In genomic region chr16:88299751-88300462, GRCh38 we compare ENCODE assay signal across 15 cellular contexts.
DNase-seq lines count a peak whose midpoint lies in the region; ATAC-seq, FAIRE-seq and TF ChIP-seq lines count a peak whose summit lies in the region.
"Had no signal": no experiment of that assay in that cellular context is flagged by ENCODE, and none has a peak within 500 bp of the region (broad histone marks: within the 10 kb centered on the region; RNA-seq: fewer than 3 reads in every experiment).

No MANE protein-coding gene starts in this region.

- peak; percentile 7 for DNase-seq in left ventricle myocardium superior
- DNase-seq in right atrium auricular region (ENCODE audit: low spot score): no peak
- peak; percentile 57 for DNase-seq in RWPE2 (ENCODE audit: low spot score)
- peak; percentile 51 for DNase-seq in kidney
- DNase-seq in smooth muscle cell (lab: John Stamatoyannopoulos, UW; ENCODE audit: unreplicated experiment): no peak
- no peak for DNase-seq in GM20000 (ENCODE audit: low spot score)
- no peak for DNase-seq in frontal cortex (ENCODE audit: low spot score in 2 of 2)
- no peak for DNase-seq in WTC11 (ENCODE audit: low spot score)
- DNase-seq: CD8-positive, alpha-beta T cell; GF-D8; MM.1S; NCI-H1105; NCI-H1694 treated with DMSO at 0.1 percent for 48 hours had no signal

- POLR2A ChIA-PET in WTC11 (lab: Charles Lee): no interaction called here

- H3K27ac Mint-ChIP-seq in WTC11: no peak overlapping the region
- H3K27ac Mint-ChIP-seq: CD8-positive, alpha-beta T cell had no signal

- H3K27me3 ChIP-seq in right atrium auricular region (no peaks in the 10 kb centered on the region), RWPE2 (ENCODE audit: insufficient read depth, poor library complexity, severe bottlenecking) (no peaks in the 10 kb centered on the region), smooth muscle cell (ENCODE audit: low read depth) (no peaks in the 10 kb centered on the region)

- no peaks in the 10 kb centered on the region for H3K27me3 Mint-ChIP-seq in WTC11 (ENCODE audit: low read depth)

- CTCF ChIA-PET in WTC11 (lab: Charles Lee): interaction anchor here (1.2 to 1.9 kb wide), 2 partner anchors 13 to 138 kb away, joined by 4 to 5 read pairs; no protein-coding TSS in a partner anchor

- FAIRE-seq in kidney (lab: Jason Lieb, UNC): no peak
- FAIRE-seq in frontal cortex (lab: Jason Lieb, UNC): no peak
- FAIRE-seq: A204.1, H54 had no signal

- H3F3A ChIP-seq in smooth muscle cell (ENCODE audit: low read depth): peaks cover 10% of the 10 kb centered on the region

- no peaks in the 10 kb centered on the region for H3K79me2 ChIP-seq in smooth muscle cell (ENCODE audit: low read depth)

- H3K4me3 Mint-ChIP-seq in WTC11: no peak overlapping the region
- H3K4me3 Mint-ChIP-seq: CD8-positive, alpha-beta T cell had no signal

- H3K36me3 Mint-ChIP-seq in WTC11: no peaks in the 10 kb centered on the region; the same call in 1 of the 2 replicates
- H3K36me3 Mint-ChIP-seq: CD8-positive, alpha-beta T cell had no signal

- no peaks in the 10 kb centered on the region for H3K4me1 Mint-ChIP-seq in WTC11

- intact Hi-C loops in left ventricle myocardium superior (cut with micrococcal nuclease) (no loop called here), kidney (cut with DNase I) (no loop called here)

- H3K4me3 ChIP-seq in right atrium auricular region (no peak overlapping the region), RWPE2 (ENCODE audit: severe bottlenecking) (no peak overlapping the region), kidney (ENCODE audit: low read length in 2 of 2) (no peak overlapping the region), smooth muscle cell (no peak overlapping the region)

- no peak overlapping the region for H2AFZ ChIP-seq in smooth muscle cell (ENCODE audit: low read depth)

- peak overlapping the region; percentile 53 for H3K4me2 ChIP-seq in smooth muscle cell

- H4K20me1 ChIP-seq in smooth muscle cell (ENCODE audit: low read depth): no peaks in the 10 kb centered on the region

- peaks cover 12% of the 10 kb centered on the region for H3K9me3 Mint-ChIP-seq in WTC11
- H3K9me3 Mint-ChIP-seq: CD8-positive, alpha-beta T cell had no signal

- H3K27ac ChIP-seq in right atrium auricular region (no peak overlapping the region), RWPE2 (ENCODE audit: poor library complexity, severe bottlenecking) (peak overlapping the region; percentile 57), kidney (ENCODE audit: low read depth in 2 of 2, low read length in 2 of 2) (no peak overlapping the region), smooth muscle cell (ENCODE audit: low read depth) (peak overlapping the region; percentile 74)

- H3K9ac ChIP-seq in kidney (ENCODE audit: low read length in 2 of 2) (no peak overlapping the region), smooth muscle cell (ENCODE audit: low read depth) (peak overlapping the region; percentile 28)

- ATAC-seq in left ventricle myocardium superior (no peak), RWPE2 (ENCODE audit: low read depth) (no peak), WTC11 (no peak)
- ATAC-seq: CD8-positive, alpha-beta T cell had no signal

- peaks cover 0 to 13% of the 10 kb centered on the region in 2 donors for H3K4me1 ChIP-seq in right atrium auricular region
- peaks cover 34% of the 10 kb centered on the region for H3K4me1 ChIP-seq in RWPE2 (ENCODE audit: insufficient read depth, poor library complexity, severe bottlenecking)
- no peaks in the 10 kb centered on the region for H3K4me1 ChIP-seq in kidney (ENCODE audit: control insufficient read depth in 1 of 2, insufficient read depth in 1 of 2, low read depth in 1 of 2, low read length in 2 of 2)
- peaks cover 20% of the 10 kb centered on the region for H3K4me1 ChIP-seq in smooth muscle cell (ENCODE audit: low read depth)

- TF ChIP-seq CTCF in right atrium auricular region (IDR thresholded peaks at IDR 0.05) (no peak), RWPE2 (IDR thresholded peaks at IDR 0.05; ENCODE audit: poor library complexity, severe bottlenecking) (no peak), kidney (IDR thresholded peaks at IDR 0.05; ENCODE audit: borderline replicate concordance, extremely low read depth, insufficient read depth) (no peak), smooth muscle cell (IDR thresholded peaks at IDR 0.05; ENCODE audit: borderline replicate concordance, insufficient read depth, poor library complexity, severe bottlenecking) (no peak), GM20000 (IDR thresholded peaks at IDR 0.05; ENCODE audit: extremely low read depth, missing control alignments) (no peak), WTC11 (IDR thresholded peaks at IDR 0.05) (no peak)

- WGBS in smooth muscle cell (ENCODE audit: low lambda C conversion rate): 96% methylated on average over 19 of the region's 19 CpGs

- H3K36me3 ChIP-seq in right atrium auricular region: no peaks in the 10 kb centered on the region
- H3K36me3 ChIP-seq in RWPE2 (ENCODE audit: low read depth): no peaks in the 10 kb centered on the region
- no peaks in the 10 kb centered on the region for H3K36me3 ChIP-seq in kidney (ENCODE audit: control insufficient read depth in 1 of 2, insufficient read depth in 2 of 2, low read length in 2 of 2)
- no peaks in the 10 kb centered on the region for H3K36me3 ChIP-seq in smooth muscle cell (ENCODE audit: low read depth)

- H3K9me3 ChIP-seq in right atrium auricular region (peaks cover 0 to 10% of the 10 kb centered on the region in 2 donors), RWPE2 (ENCODE audit: severe bottlenecking) (no peaks in the 10 kb centered on the region), kidney (ENCODE audit: control insufficient read depth in 1 of 2, low read length in 2 of 2) (peaks cover 0 to 3% of the 10 kb centered on the region in 2 donors), smooth muscle cell (replicated peaks; ENCODE audit: low read depth) (no peaks in the 10 kb centered on the region)

TF ChIP-seq in WTC11, 78 proteins besides CTCF, POLR2A, EP300 and RAD21:
- no peak for TF ChIP-seq ZNF671 (CRISPR knock-in tag; IDR thresholded peaks at IDR 0.05)
- TF ChIP-seq NR3C1 (CRISPR knock-in tag; conservative IDR thresholded peaks at IDR 0.05; ENCODE audit: low read depth): no peak
- TF ChIP-seq, protein P1, sequence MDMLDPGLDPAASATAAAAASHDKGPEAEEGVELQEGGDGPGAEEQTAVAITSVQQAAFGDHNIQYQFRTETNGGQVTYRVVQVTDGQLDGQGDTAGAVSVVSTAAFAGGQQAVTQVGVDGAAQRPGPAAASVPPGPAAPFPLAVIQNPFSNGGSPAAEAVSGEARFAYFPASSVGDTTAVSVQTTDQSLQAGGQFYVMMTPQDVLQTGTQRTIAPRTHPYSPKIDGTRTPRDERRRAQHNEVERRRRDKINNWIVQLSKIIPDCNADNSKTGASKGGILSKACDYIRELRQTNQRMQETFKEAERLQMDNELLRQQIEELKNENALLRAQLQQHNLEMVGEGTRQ (CRISPR knock-in tag; IDR thresholded peaks at IDR 0.05): no peak

Comparison
In these comparisons a context has a peak if more than half of its experiments do, and no peak if none do; other contexts are left out.
1. DNase-seq: peak in left ventricle myocardium superior (single experiment), RWPE2 (single experiment) and kidney (single experiment); none in right atrium auricular region (single experiment), smooth muscle cell (single experiment), GM20000 (single experiment), frontal cortex (0 of 2) and WTC11 (single experiment).
2. H3K27ac ChIP-seq: peak in RWPE2 (single experiment) and smooth muscle cell (single experiment); none in right atrium auricular region (0 of 2) and kidney (0 of 2).